In the genomic region with DNA sequence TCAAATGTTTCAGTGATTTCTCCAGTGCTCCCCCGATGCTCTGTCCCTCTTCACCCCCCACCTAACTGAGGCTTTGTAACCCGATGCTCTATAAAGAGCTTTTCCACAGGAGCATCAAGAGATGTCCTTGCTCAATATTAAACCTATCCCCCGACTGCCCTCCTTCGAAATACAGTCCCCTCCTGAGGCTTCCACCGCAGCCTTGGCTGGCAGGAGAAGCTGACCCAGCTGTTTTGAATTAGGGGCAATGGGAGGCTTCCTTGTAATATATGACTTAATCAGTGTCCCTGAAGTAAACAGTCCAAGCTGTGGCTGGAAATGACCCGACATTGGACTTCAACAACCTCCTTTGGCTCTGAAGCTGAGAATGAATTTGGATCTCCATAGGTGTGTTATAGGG, we compare ENCODE assay signal across 1 cellular context.
TF ChIP-seq lines count a peak whose summit lies in the region.

No MANE protein-coding gene starts in this region.

TF ChIP-seq in GM23338, 12 proteins besides CTCF, POLR2A, EP300 and RAD21 (continued from another document):
- TF ChIP-seq, protein P1, sequence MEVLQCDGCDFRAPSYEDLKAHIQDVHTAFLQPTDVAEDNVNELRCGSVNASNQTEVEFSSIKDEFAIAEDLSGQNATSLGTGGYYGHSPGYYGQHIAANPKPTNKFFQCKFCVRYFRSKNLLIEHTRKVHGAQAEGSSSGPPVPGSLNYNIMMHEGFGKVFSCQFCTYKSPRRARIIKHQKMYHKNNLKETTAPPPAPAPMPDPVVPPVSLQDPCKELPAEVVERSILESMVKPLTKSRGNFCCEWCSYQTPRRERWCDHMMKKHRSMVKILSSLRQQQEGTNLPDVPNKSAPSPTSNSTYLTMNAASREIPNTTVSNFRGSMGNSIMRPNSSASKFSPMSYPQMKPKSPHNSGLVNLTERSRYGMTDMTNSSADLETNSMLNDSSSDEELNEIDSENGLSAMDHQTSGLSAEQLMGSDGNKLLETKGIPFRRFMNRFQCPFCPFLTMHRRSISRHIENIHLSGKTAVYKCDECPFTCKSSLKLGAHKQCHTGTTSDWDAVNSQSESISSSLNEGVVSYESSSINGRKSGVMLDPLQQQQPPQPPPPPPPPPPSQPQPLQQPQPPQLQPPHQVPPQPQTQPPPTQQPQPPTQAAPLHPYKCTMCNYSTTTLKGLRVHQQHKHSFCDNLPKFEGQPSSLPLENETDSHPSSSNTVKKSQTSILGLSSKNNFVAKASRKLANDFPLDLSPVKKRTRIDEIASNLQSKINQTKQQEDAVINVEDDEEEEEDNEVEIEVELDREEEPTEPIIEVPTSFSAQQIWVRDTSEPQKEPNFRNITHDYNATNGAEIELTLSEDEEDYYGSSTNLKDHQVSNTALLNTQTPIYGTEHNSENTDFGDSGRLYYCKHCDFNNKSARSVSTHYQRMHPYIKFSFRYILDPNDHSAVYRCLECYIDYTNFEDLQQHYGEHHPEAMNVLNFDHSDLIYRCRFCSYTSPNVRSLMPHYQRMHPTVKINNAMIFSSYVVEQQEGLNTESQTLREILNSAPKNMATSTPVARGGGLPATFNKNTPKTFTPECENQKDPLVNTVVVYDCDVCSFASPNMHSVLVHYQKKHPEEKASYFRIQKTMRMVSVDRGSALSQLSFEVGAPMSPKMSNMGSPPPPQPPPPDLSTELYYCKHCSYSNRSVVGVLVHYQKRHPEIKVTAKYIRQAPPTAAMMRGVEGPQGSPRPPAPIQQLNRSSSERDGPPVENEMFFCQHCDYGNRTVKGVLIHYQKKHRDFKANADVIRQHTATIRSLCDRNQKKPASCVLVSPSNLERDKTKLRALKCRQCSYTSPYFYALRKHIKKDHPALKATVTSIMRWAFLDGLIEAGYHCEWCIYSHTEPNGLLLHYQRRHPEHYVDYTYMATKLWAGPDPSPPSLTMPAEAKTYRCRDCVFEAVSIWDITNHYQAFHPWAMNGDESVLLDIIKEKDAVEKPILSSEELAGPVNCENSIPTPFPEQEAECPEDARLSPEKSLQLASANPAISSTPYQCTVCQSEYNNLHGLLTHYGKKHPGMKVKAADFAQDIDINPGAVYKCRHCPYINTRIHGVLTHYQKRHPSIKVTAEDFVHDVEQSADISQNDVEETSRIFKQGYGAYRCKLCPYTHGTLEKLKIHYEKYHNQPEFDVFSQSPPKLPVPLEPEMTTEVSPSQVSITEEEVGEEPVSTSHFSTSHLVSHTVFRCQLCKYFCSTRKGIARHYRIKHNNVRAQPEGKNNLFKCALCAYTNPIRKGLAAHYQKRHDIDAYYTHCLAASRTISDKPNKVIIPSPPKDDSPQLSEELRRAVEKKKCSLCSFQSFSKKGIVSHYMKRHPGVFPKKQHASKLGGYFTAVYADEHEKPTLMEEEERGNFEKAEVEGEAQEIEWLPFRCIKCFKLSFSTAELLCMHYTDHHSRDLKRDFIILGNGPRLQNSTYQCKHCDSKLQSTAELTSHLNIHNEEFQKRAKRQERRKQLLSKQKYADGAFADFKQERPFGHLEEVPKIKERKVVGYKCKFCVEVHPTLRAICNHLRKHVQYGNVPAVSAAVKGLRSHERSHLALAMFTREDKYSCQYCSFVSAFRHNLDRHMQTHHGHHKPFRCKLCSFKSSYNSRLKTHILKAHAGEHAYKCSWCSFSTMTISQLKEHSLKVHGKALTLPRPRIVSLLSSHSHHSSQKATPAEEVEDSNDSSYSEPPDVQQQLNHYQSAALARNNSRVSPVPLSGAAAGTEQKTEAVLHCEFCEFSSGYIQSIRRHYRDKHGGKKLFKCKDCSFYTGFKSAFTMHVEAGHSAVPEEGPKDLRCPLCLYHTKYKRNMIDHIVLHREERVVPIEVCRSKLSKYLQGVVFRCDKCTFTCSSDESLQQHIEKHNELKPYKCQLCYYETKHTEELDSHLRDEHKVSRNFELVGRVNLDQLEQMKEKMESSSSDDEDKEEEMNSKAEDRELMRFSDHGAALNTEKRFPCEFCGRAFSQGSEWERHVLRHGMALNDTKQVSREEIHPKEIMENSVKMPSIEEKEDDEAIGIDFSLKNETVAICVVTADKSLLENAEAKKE (CRISPR knock-in tag; IDR thresholded peaks at IDR 0.05): no peak
- TF ChIP-seq ZNF114 (CRISPR knock-in tag; IDR thresholded peaks at IDR 0.05): no peak
- TF ChIP-seq, protein P2, sequence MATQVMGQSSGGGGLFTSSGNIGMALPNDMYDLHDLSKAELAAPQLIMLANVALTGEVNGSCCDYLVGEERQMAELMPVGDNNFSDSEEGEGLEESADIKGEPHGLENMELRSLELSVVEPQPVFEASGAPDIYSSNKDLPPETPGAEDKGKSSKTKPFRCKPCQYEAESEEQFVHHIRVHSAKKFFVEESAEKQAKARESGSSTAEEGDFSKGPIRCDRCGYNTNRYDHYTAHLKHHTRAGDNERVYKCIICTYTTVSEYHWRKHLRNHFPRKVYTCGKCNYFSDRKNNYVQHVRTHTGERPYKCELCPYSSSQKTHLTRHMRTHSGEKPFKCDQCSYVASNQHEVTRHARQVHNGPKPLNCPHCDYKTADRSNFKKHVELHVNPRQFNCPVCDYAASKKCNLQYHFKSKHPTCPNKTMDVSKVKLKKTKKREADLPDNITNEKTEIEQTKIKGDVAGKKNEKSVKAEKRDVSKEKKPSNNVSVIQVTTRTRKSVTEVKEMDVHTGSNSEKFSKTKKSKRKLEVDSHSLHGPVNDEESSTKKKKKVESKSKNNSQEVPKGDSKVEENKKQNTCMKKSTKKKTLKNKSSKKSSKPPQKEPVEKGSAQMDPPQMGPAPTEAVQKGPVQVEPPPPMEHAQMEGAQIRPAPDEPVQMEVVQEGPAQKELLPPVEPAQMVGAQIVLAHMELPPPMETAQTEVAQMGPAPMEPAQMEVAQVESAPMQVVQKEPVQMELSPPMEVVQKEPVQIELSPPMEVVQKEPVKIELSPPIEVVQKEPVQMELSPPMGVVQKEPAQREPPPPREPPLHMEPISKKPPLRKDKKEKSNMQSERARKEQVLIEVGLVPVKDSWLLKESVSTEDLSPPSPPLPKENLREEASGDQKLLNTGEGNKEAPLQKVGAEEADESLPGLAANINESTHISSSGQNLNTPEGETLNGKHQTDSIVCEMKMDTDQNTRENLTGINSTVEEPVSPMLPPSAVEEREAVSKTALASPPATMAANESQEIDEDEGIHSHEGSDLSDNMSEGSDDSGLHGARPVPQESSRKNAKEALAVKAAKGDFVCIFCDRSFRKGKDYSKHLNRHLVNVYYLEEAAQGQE (IDR thresholded peaks at IDR 0.05; ENCODE audit: unreplicated experiment): no peak
- TF ChIP-seq, protein P3, sequence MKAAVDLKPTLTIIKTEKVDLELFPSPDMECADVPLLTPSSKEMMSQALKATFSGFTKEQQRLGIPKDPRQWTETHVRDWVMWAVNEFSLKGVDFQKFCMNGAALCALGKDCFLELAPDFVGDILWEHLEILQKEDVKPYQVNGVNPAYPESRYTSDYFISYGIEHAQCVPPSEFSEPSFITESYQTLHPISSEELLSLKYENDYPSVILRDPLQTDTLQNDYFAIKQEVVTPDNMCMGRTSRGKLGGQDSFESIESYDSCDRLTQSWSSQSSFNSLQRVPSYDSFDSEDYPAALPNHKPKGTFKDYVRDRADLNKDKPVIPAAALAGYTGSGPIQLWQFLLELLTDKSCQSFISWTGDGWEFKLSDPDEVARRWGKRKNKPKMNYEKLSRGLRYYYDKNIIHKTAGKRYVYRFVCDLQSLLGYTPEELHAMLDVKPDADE (IDR thresholded peaks at IDR 0.05): no peak
- TF ChIP-seq ZNF331 (CRISPR knock-in tag; IDR thresholded peaks at IDR 0.05; ENCODE audit: low read depth): no peak
- no peak for TF ChIP-seq POLR2AphosphoS5 (IDR thresholded peaks at IDR 0.05; ENCODE audit: low read depth)
- TF ChIP-seq JUNB (IDR thresholded peaks at IDR 0.05; ENCODE audit: unreplicated experiment): no peak
- no peak for TF ChIP-seq EZH2phosphoT487 (IDR thresholded peaks at IDR 0.05; ENCODE audit: unreplicated experiment)
- no peak for TF ChIP-seq CREB1 (CRISPR knock-in tag; IDR thresholded peaks at IDR 0.05; ENCODE audit: low read depth)
- no peak for TF ChIP-seq NANOG (IDR thresholded peaks at IDR 0.05; ENCODE audit: borderline replicate concordance)
- no peak for TF ChIP-seq EZH2 (IDR thresholded peaks at IDR 0.05; ENCODE audit: low read depth, unreplicated experiment)
